37 cellular contexts compared by ENCODE assay signal in genomic region chr12:29996993-29997392, GRCh38.
DNase-seq lines count a peak whose midpoint lies in the region; ATAC-seq, FAIRE-seq and TF ChIP-seq lines count a peak whose summit lies in the region.
"Had no signal": no experiment of that assay in that cellular context is flagged by ENCODE, and none has a peak within 500 bp of the region (broad histone marks: within the 10 kb centered on the region; RNA-seq: fewer than 3 reads in every experiment).

No MANE protein-coding gene starts in this region.

- BruUV-seq in GM12878 (replicated peaks; lab: Mats Ljungman, UMichigan) = no TSS peak

- no peak overlapping the region for H3K4me3 ChIP-seq in GM23338
- H3K4me3 ChIP-seq in HEK293 (ENCODE audit: low read depth, low read length) = no peak overlapping the region
- H3K4me3 ChIP-seq in GM12878 = no peak overlapping the region
- no peak overlapping the region for H3K4me3 ChIP-seq in mesendoderm (ENCODE audit: low read length)
- H3K4me3 ChIP-seq: A549; BLaER1; BLaER1 treated with 17β-estradiol and CSF1 and Interleukin-3, amounts not matched to agents 10 nM and 100 nM had no signal

- no peak overlapping the region for H3K4me2 ChIP-seq in GM23338
- H3K4me2 ChIP-seq in GM12878 (ENCODE audit: control insufficient read depth, insufficient read depth) = no peak overlapping the region
- no peak overlapping the region for H3K4me2 ChIP-seq in mesendoderm (ENCODE audit: low read length)
- H3K4me2 ChIP-seq: A549; BLaER1; BLaER1 treated with 17β-estradiol and CSF1 and Interleukin-3, amounts not matched to agents 10 nM and 100 nM had no signal

- H3K27me3 Mint-ChIP-seq in GM23338 (ENCODE audit: insufficient read depth, low read depth, poor library complexity) = no peaks in the 10 kb centered on the region
- H3K27me3 Mint-ChIP-seq: B cell; CD4-positive, alpha-beta T cell; CD4-positive, CD25-positive, alpha-beta regulatory T cell had no signal

- H3K36me3 Mint-ChIP-seq in GM23338 (ENCODE audit: low read depth) = no peaks in the 10 kb centered on the region
- H3K36me3 Mint-ChIP-seq: CD14-positive monocyte; CD4-positive, alpha-beta memory T cell; CD4-positive, CD25-positive, alpha-beta regulatory T cell; CD8-positive, alpha-beta memory T cell; CD8-positive, alpha-beta T cell had no signal

- POLR2A ChIA-PET in HEK293 (lab: Yijun Ruan, JAX) = no interaction called here
- POLR2A ChIA-PET in GM12878 (lab: Charles Lee) = no interaction called here

- no peak for TF ChIP-seq EP300 in Ishikawa (IDR thresholded peaks at IDR 0.05; ENCODE audit: borderline replicate concordance)
- TF ChIP-seq EP300 in GM12878 (IDR thresholded peaks at IDR 0.05; ENCODE audit: borderline replicate concordance in 1 of 2, control insufficient read depth in 1 of 2, low read depth in 2 of 2, low read length in 2 of 2) = no peak

- H4K20me1 ChIP-seq in GM23338 (replicated peaks; ENCODE audit: insufficient read depth) (no peaks in the 10 kb centered on the region), GM12878 (ENCODE audit: control insufficient read depth, insufficient read depth) (no peaks in the 10 kb centered on the region)
- H4K20me1 ChIP-seq: BLaER1; BLaER1 treated with 17β-estradiol and CSF1 and Interleukin-3, amounts not matched to agents 10 nM and 100 nM had no signal

- no peak overlapping the region for H3K56ac ChIP-seq in mesendoderm (ENCODE audit: low read length)

- H3K27ac ChIP-seq in GM23338 (ENCODE audit: low read depth) = no peak overlapping the region
- H3K27ac ChIP-seq in HEK293 (ENCODE audit: extremely low read depth, low read depth, low read length) = no peak overlapping the region
- no peak overlapping the region for H3K27ac ChIP-seq in GM12878 (ENCODE audit: control insufficient read depth, insufficient read depth)
- no peak overlapping the region for H3K27ac ChIP-seq in mesendoderm (ENCODE audit: low read depth, low read length)
- H3K27ac ChIP-seq: 22Rv1; A549; BLaER1; BLaER1 treated with 17β-estradiol and CSF1 and Interleukin-3, amounts not matched to agents 10 nM and 100 nM; C4-2B had no signal

- DNase-seq in GM23338 (ENCODE audit: low spot score) (no peak), GM12878 (ENCODE audit: low read depth, low spot score) (no peak), NCI-H345 (lab: John Stamatoyannopoulos, UW) (no peak), SIG-M5 (lab: John Stamatoyannopoulos, UW) (no peak), mesendoderm (no peak)
- no peak for DNase-seq in activated CD4-positive, CD25-positive, alpha-beta regulatory T cell treated with anti-CD3 and anti-CD28 coated beads, Interleukin-2, amount 50 U/mL, for 72 hours
- DNase-seq: 8988T; ACHN; AML-193; BE2C; C1 segment of cervical spinal cord; Caco-2; Calu3; CD4-positive, alpha-beta memory T cell; CD4-positive, alpha-beta T cell; CD4-positive, CD25-positive, alpha-beta regulatory T cell; CD8-positive, alpha-beta memory T cell; CD8-positive, alpha-beta T cell; COR-L47; DMS 273 treated with DMSO at 0.1 percent for 48 hours; DMS153; DMS53; DMS79; DMS79 treated with DMSO at 0.1 percent for 48 hours; DND-41; EL had no signal

- no peak overlapping the region for H2AK5ac ChIP-seq in mesendoderm (ENCODE audit: low read length)

- in situ Hi-C loops in GM12878 (cut with MboI) = no loop called here

- TF ChIP-seq CTCF in GM23338 (conservative IDR thresholded peaks at IDR 0.05; ENCODE audit: low read depth in 2 of 2) (no peak), HEK293 (tag by site-specific recombination; IDR thresholded peaks at IDR 0.05) (no peak), GM12878 (IDR thresholded peaks at IDR 0.05 in 2 of 3, conservative IDR thresholded peaks at IDR 0.05 in 1 of 3; ENCODE audit: control insufficient read depth in 2 of 3, extremely low read depth in 1 of 3, insufficient read depth in 1 of 3, low read depth in 3 of 3, low read length in 3 of 3) (no peak)

- TF ChIP-seq RAD21 in Ishikawa (IDR thresholded peaks at IDR 0.05; ENCODE audit: low read depth) (no peak), GM12878 (IDR thresholded peaks at IDR 0.05; ENCODE audit: insufficient read depth, low read depth, low read length) (no peak)

- H3K23ac ChIP-seq in mesendoderm (ENCODE audit: low read length) = no peak overlapping the region

- no peak overlapping the region for H2BK15ac ChIP-seq in mesendoderm (replicated peaks; ENCODE audit: low read depth)

- H3K27me3 ChIP-seq in GM23338 (ENCODE audit: insufficient read depth) = no peaks in the 10 kb centered on the region
- no peaks in the 10 kb centered on the region for H3K27me3 ChIP-seq in GM12878 (replicated peaks in 1 of 2; ENCODE audit: control insufficient read depth in 2 of 2, insufficient read depth in 2 of 2, low read length in 1 of 2)
- H3K27me3 ChIP-seq in mesendoderm (ENCODE audit: insufficient read depth, low read length, poor library complexity) = no peaks in the 10 kb centered on the region
- H3K27me3 ChIP-seq: BE2C; BLaER1; BLaER1 treated with 17β-estradiol and CSF1 and Interleukin-3, amounts not matched to agents 10 nM and 100 nM had no signal

- H3K9me2 ChIP-seq in GM23338 (ENCODE audit: insufficient read depth) = peaks cover 1% of the 10 kb centered on the region

- no peak for TF ChIP-seq POLR2A in GM12878 (IDR thresholded peaks at IDR 0.05; ENCODE audit: low read depth, low read length)

- CTCF ChIA-PET in HEK293 (lab: Yijun Ruan, JAX) = no interaction called here
- CTCF ChIA-PET in GM12878 (lab: Yijun Ruan, JAX) = no interaction called here

- H3K9ac ChIP-seq in GM12878 (ENCODE audit: control insufficient read depth, insufficient read depth, low read length) (no peak overlapping the region), mesendoderm (ENCODE audit: low read length) (no peak overlapping the region)
- H3K9ac ChIP-seq: BLaER1; BLaER1 treated with 17β-estradiol and CSF1 and Interleukin-3, amounts not matched to agents 10 nM and 100 nM had no signal

- H3K4me1 Mint-ChIP-seq in GM23338 = no peaks in the 10 kb centered on the region
- H3K4me1 Mint-ChIP-seq: B cell; CD14-positive monocyte; CD4-positive, CD25-positive, alpha-beta regulatory T cell; CD8-positive, alpha-beta memory T cell had no signal

- no peaks in the 10 kb centered on the region for H3K79me2 ChIP-seq in GM23338 (replicated peaks; ENCODE audit: insufficient read depth)
- no peaks in the 10 kb centered on the region for H3K79me2 ChIP-seq in GM12878 (ENCODE audit: control insufficient read depth, insufficient read depth, low read length)
- no peaks in the 10 kb centered on the region for H3K79me2 ChIP-seq in mesendoderm (ENCODE audit: control insufficient read depth, insufficient read depth, low read length)

- no peak overlapping the region for H2BK5ac ChIP-seq in mesendoderm (ENCODE audit: low read length)

- H3K4ac ChIP-seq in mesendoderm (ENCODE audit: low read depth, low read length) = no peak overlapping the region

- intact Hi-C loops in GM12878 (cut with micrococcal nuclease; ENCODE audit: unreplicated experiment) = no loop called here

- no peak overlapping the region for H3K27ac Mint-ChIP-seq in GM23338
- H3K27ac Mint-ChIP-seq: B cell; CD14-positive monocyte; CD4-positive, alpha-beta memory T cell; CD4-positive, alpha-beta T cell; CD4-positive, CD25-positive, alpha-beta regulatory T cell; CD8-positive, alpha-beta memory T cell; CD8-positive, alpha-beta T cell had no signal

- H2BK120ac ChIP-seq in mesendoderm (ENCODE audit: low read depth, low read length) = no peak overlapping the region

- RAD21 ChIA-PET in GM12878 (lab: Charles Lee; ENCODE audit: unreplicated experiment) = no interaction called here

- H3K79me1 ChIP-seq in mesendoderm (ENCODE audit: low read length) = no peaks in the 10 kb centered on the region

- no peak overlapping the region for H3K18ac ChIP-seq in mesendoderm (ENCODE audit: low read length)

- no peaks in the 10 kb centered on the region for H3F3A ChIP-seq in GM23338 (replicated peaks; ENCODE audit: low read depth)

- no peak overlapping the region for H3K4me3 Mint-ChIP-seq in GM23338
- H3K4me3 Mint-ChIP-seq: B cell; CD14-positive monocyte; CD4-positive, alpha-beta memory T cell; CD4-positive, alpha-beta T cell; CD4-positive, CD25-positive, alpha-beta regulatory T cell; CD8-positive, alpha-beta memory T cell; CD8-positive, alpha-beta T cell had no signal

- 16% methylated on average over 3 of the region's 3 CpGs for WGBS in GM12878 (ENCODE audit: insufficient coverage, insufficient replicate concordance, low lambda C conversion rate, missing lambda C conversion rate)
- no CpG with 5 or more reads among the region's 3 CpGs for whole genome bisulfite sequencing in mesendoderm (ENCODE audit: extremely low coverage, insufficient coverage, low lambda C conversion rate)

- H3K4me1 ChIP-seq in GM23338 (ENCODE audit: insufficient read depth) (no peaks in the 10 kb centered on the region), HEK293 (ENCODE audit: control insufficient read depth, insufficient read depth, low read length) (no peaks in the 10 kb centered on the region), GM12878 (ENCODE audit: control insufficient read depth, insufficient read depth, low read length) (no peaks in the 10 kb centered on the region), mesendoderm (ENCODE audit: control insufficient read depth, low read depth, low read length) (no peaks in the 10 kb centered on the region)
- H3K4me1 ChIP-seq: A549; BE2C; BLaER1; BLaER1 treated with 17β-estradiol and CSF1 and Interleukin-3, amounts not matched to agents 10 nM and 100 nM; Caco-2 had no signal

- no peak overlapping the region for H4K8ac ChIP-seq in mesendoderm (ENCODE audit: low read depth, low read length)

- H3K9me3 ChIP-seq in HEK293 (ENCODE audit: control insufficient read depth, insufficient read depth, low read depth, low read length) (no peaks in the 10 kb centered on the region), GM12878 (replicated peaks; ENCODE audit: control insufficient read depth, insufficient read depth, low read length) (no peaks in the 10 kb centered on the region)
- H3K9me3 ChIP-seq: A549; BE2C; BLaER1; BLaER1 treated with 17β-estradiol and CSF1 and Interleukin-3, amounts not matched to agents 10 nM and 100 nM; Caco-2 had no signal

- no peak for FAIRE-seq in GM12878 (lab: Jason Lieb, UNC)
- FAIRE-seq: A204.1, A549, D721Med had no signal

- ATAC-seq in GM23338 (no peak), GM12878 (no peak)
- ATAC-seq: A549; CD8-positive, alpha-beta T cell had no signal

- H2AFZ ChIP-seq in GM23338 (no peak overlapping the region), GM12878 (ENCODE audit: control insufficient read depth, low read depth, low read length) (no peak overlapping the region)

- SMC1A ChIA-PET in GM12878 (lab: Charles Lee; ENCODE audit: uncharacterized antibody, unreplicated experiment) = no interaction called here

- H3K36me3 ChIP-seq in GM23338 (ENCODE audit: insufficient read depth) (no peaks in the 10 kb centered on the region), HEK293 (ENCODE audit: control insufficient read depth in 2 of 2, insufficient read depth in 1 of 2, low read length in 2 of 2) (no peaks in the 10 kb centered on the region), GM12878 (ENCODE audit: control insufficient read depth in 2 of 2, insufficient read depth in 2 of 2, low read length in 1 of 2) (no peaks in the 10 kb centered on the region), mesendoderm (ENCODE audit: control insufficient read depth, insufficient read depth, low read length) (no peaks in the 10 kb centered on the region)
- H3K36me3 ChIP-seq: BE2C; BLaER1; BLaER1 treated with 17β-estradiol and CSF1 and Interleukin-3, amounts not matched to agents 10 nM and 100 nM had no signal

- H3K9me3 Mint-ChIP-seq in GM23338 = no peaks in the 10 kb centered on the region
- H3K9me3 Mint-ChIP-seq: CD8-positive, alpha-beta T cell had no signal

- H4K5ac ChIP-seq in mesendoderm (ENCODE audit: low read length) = no peak overlapping the region
